ENCODE assay signal across 8 cellular contexts in the genomic region with DNA sequence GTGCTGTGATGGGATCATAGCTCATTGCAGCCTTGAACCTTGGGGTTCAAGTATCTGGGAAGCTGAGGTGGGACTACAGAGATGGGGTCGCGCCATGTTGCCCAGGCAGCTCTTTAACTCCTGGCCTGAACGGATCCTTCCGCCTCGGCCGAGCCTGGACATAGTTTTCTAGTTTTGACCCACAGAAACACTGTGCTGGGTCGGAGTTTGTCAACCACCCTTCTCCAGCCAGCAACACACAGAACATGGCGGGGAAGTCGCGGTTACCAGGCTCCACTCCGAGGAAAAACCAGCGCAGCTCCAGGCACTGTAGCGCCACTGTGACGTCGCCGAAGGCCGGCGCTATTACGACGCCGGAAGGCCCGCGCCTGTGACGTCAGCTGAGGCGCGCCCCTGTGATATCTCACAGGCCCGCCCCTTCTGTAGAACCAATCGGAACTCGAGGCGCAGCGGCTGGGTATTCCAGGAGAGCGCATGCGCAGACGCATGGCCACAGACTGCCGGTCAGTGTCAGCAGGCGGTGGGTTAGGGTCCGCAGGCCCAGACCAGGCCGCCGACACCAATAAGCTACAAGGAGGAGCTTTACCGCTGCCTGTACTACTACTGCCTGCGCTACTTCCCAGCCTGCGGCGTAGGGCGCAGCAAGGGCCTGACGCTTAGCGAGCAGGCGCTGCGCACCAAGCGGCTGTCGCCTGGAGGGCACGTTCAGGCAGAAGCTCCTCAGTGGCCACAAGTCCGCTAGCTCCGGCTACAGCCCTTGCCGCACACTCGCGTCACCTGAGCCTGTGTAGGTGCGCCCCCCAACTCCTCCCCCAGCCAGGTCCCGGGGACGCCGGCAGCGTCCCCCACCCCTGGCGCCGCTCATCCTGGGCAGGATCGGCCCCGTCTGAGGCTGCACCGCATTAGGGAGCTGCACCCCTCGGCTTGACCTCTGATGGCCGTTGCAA.
DNase-seq lines count a peak whose midpoint lies in the region; ATAC-seq and TF ChIP-seq lines count a peak whose summit lies in the region.

No MANE protein-coding gene starts in this region.

- no peak for TF ChIP-seq CTCF in Calu3 (IDR thresholded peaks at IDR 0.05; ENCODE audit: unreplicated experiment)
- TF ChIP-seq CTCF in endothelial cell (IDR thresholded peaks at IDR 0.05; ENCODE audit: unreplicated experiment) = no peak

- intact Hi-C loops in Calu3 (cut with micrococcal nuclease; ENCODE audit: unreplicated experiment) = no loop called here

- H3K9ac ChIP-seq in NT2/D1 (ENCODE audit: insufficient read length, low read depth) = peak overlapping the region; percentile 94

- CTCF ChIA-PET in Calu3 (lab: Charles Lee) = interaction anchor here (0.6 to 0.9 kb wide), 3 partner anchors 28 to 379 kb away, joined by 3 to 4 read pairs (median 3); partner anchors contain the start of gene CRCP

- H3K4me3 ChIP-seq in NT2/D1 (ENCODE audit: insufficient read length, low read depth) = peak overlapping the region; percentile 94

- H3K36me3 Mint-ChIP-seq in Calu3 (ENCODE audit: insufficient read depth, unreplicated experiment) (peaks cover 21% of the 10 kb centered on the region), endothelial cell (ENCODE audit: low read depth, unreplicated experiment) (no peaks in the 10 kb centered on the region)

- H3K27me3 Mint-ChIP-seq in Calu3 (ENCODE audit: unreplicated experiment) = no peaks in the 10 kb centered on the region
- H3K27me3 Mint-ChIP-seq in endothelial cell (ENCODE audit: unreplicated experiment) = peaks cover 2% of the 10 kb centered on the region

- no peaks in the 10 kb centered on the region for H3K9me3 ChIP-seq in NT2/D1 (ENCODE audit: insufficient read depth, low read length)

- peak; percentile 91 for DNase-seq in Calu3
- DNase-seq in HUDEP-2 (lab: John Stamatoyannopoulos, UW; ENCODE audit: unreplicated experiment in 76 of 76) = peak in 75 of 76 experiments; percentile 62 to 98 (median 94)
- peak; percentile 99 for DNase-seq in NT2/D1 (ENCODE audit: low read depth, low spot score)
- DNase-seq in activated CD8-positive, alpha-beta memory T cell treated with anti-CD3 and anti-CD28 coated beads, Interleukin-2, amount 50 U/mL, for 4 hours = peak; percentile 95
- peak; percentile 97 for DNase-seq in endothelial cell (ENCODE audit: low spot score)
- peak; percentile 99 for DNase-seq in midbrain (lab: John Stamatoyannopoulos, UW)
- DNase-seq in stimulated activated CD8-positive, alpha-beta memory T cell treated with anti-CD3 and anti-CD28 coated beads, Interleukin-2, amount 100 ng/mL, for 1 hour (ENCODE audit: low read depth in 2 of 2) = peak; percentile 93 to 94

- H3K4me1 Mint-ChIP-seq in Calu3 (ENCODE audit: low read depth, unreplicated experiment) (no peaks in the 10 kb centered on the region), endothelial cell (ENCODE audit: unreplicated experiment) (peaks cover 13% of the 10 kb centered on the region)

- no peaks in the 10 kb centered on the region for H3K27me3 ChIP-seq in NT2/D1 (ENCODE audit: insufficient read depth, insufficient read length)

- peak overlapping the region; percentile 75 for H3K4me3 Mint-ChIP-seq in Calu3 (ENCODE audit: low read depth, unreplicated experiment)
- H3K4me3 Mint-ChIP-seq in endothelial cell (ENCODE audit: unreplicated experiment) = peak overlapping the region; percentile 94

- H3K4me1 ChIP-seq in NT2/D1 (ENCODE audit: insufficient read depth, insufficient read length) = peaks cover 4% of the 10 kb centered on the region

- H3K27ac Mint-ChIP-seq in Calu3 (ENCODE audit: unreplicated experiment) (peak overlapping the region; percentile 90), endothelial cell (ENCODE audit: unreplicated experiment) (peak overlapping the region; percentile 98)

- H3K9me3 Mint-ChIP-seq in Calu3 (ENCODE audit: low read depth, unreplicated experiment) = no peaks in the 10 kb centered on the region
- no peaks in the 10 kb centered on the region for H3K9me3 Mint-ChIP-seq in endothelial cell (ENCODE audit: unreplicated experiment)

- BruUV-seq in Calu3 (replicated peaks; lab: Mats Ljungman, UMichigan) = TSS peak; percentile 94

- ATAC-seq in GM21381 (IDR thresholded peaks at IDR 0.05; ENCODE audit: unreplicated experiment) = peak; percentile 96

- no peaks in the 10 kb centered on the region for H3K36me3 ChIP-seq in NT2/D1 (ENCODE audit: insufficient read depth, insufficient read length, low read length)

Comparison
In these comparisons a context has a peak if more than half of its experiments do, and no peak if none do; other contexts are left out.
1. Peak in every context shown above with its lines: DNase-seq, ATAC-seq and H3K4me3 ChIP-seq.